32 cellular contexts compared by ENCODE assay signal in the genomic region with DNA sequence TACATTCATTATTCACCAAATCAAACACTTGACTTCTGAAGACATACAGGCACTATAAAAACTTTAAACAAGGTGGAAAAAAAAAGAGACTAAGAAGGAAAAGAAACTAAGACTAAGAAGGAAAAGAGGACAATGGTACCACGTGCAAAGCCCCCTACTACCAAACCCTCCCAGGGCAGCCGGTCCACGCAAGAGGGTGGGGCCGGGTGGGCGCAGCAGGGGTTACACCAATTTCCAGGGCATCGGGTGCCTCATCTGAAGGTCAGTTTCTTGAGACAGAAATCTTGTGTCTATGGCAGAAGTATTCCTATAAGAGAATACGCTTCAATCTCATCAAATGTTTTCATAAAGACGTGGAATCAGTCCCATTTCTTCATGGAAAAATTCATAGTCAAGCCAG.
"Had no signal": no experiment of that assay in that cellular context is flagged by ENCODE, and none has a peak within 500 bp of the region (broad histone marks: within the 10 kb centered on the region; RNA-seq: fewer than 3 reads in every experiment).

No MANE protein-coding gene starts in this region.

- H3K4me3 ChIP-seq: coronary artery, dorsolateral prefrontal cortex, esophagus muscularis mucosa had no signal

- H3K36me3 ChIP-seq: brain microvascular endothelial cell, esophagus muscularis mucosa had no signal

- H3K27ac Mint-ChIP-seq: activated CD4-positive, alpha-beta memory T cell treated with anti-CD3 and anti-CD28 coated beads for 36 hours; activated CD4-positive, alpha-beta T cell treated with anti-CD3 and anti-CD28 coated beads for 36 hours; activated CD4-positive, alpha-beta T cell treated with anti-CD3 and anti-CD28 coated beads, Interleukin-2, amount 10 ng/mL, durations not matched to agents 24 days and 14 days; activated CD8-positive, alpha-beta memory T cell treated with anti-CD3 and anti-CD28 coated beads, Interleukin-2, amount 10 ng/mL, durations not matched to agents 7 days and 5 days; activated CD8-positive, alpha-beta T cell treated with anti-CD3 and anti-CD28 coated beads, Interleukin-2, amount 10 ng/mL, durations not matched to agents 7 days and 5 days; activated naive CD4-positive, alpha-beta T cell treated with anti-CD3 and anti-CD28 coated beads for 36 hours; activated naive CD4-positive, alpha-beta T cell treated with anti-CD3 and anti-CD28 coated beads, Interleukin-2, amount 50 U/mL, for 24 hours; activated naive CD8-positive, alpha-beta T cell treated with anti-CD3 and anti-CD28 coated beads, Interleukin-2, amount 10 ng/mL, durations not matched to agents 7 days and 5 days; activated T-helper 1 cell treated with anti-CD3 and anti-CD28 coated beads, Interleukin-12 subunit alpha, Interleukin-12 subunit beta, Interleukin-2, Interleukin-4 antibody, amounts not matched to agents 30 ng/mL and 10 ng/mL and 1 ng/mL, durations not matched to agents 14 hours and 24 hours and 36 hours; activated T-helper 2 cell treated with anti-CD3 and anti-CD28 coated beads, Interferon-gamma antibody, Interleukin-2, Interleukin-4, amounts not matched to agents 10 μg/mL and 5 μg/mL and 100 μg/mL, durations not matched to agents 14 hours and 24 hours and 36 hours; dendritic cell treated with granulocyte-macrophage colony-stimulating factor and Interleukin-4, amounts not matched to agents 40 ng/mL and 50 ng/mL, for 4 days; T-cell; T-helper 17 cell; T-helper 2 cell treated with Interferon-gamma antibody and Interleukin-4, amounts not matched to agents 5 μg/mL and 100 μg/mL, for 36 hours had no signal

- DNase-seq: activated CD4-positive, alpha-beta memory T cell treated with anti-CD3 and anti-CD28 coated beads for 36 hours; activated CD4-positive, alpha-beta T cell treated with anti-CD3 and anti-CD28 coated beads for 36 hours; activated CD4-positive, alpha-beta T cell treated with anti-CD3 and anti-CD28 coated beads, Interleukin-2, amount 10 ng/mL, durations not matched to agents 24 days and 14 days; activated CD4-positive, CD25-positive, alpha-beta regulatory T cell; activated CD4-positive, CD25-positive, alpha-beta regulatory T cell treated with anti-CD3 and anti-CD28 coated beads, Interleukin-2, amount 50 U/mL, for 72 hours; activated CD8-positive, alpha-beta memory T cell treated with anti-CD3 and anti-CD28 coated beads, Interleukin-2, amount 10 ng/mL, durations not matched to agents 7 days and 5 days; activated CD8-positive, alpha-beta memory T cell treated with anti-CD3 and anti-CD28 coated beads, Interleukin-2, amount 50 U/mL, for 4 hours; activated CD8-positive, alpha-beta T cell treated with anti-CD3 and anti-CD28 coated beads, Interleukin-2, amount 10 ng/mL, durations not matched to agents 7 days and 5 days; activated effector memory CD4-positive, alpha-beta T cell treated with anti-CD3 and anti-CD28 coated beads, Interleukin-2, amount 50 U/mL, for 16 hours; activated naive CD4-positive, alpha-beta T cell treated with anti-CD3 and anti-CD28 coated beads for 36 hours; activated naive CD8-positive, alpha-beta T cell treated with anti-CD3 and anti-CD28 coated beads, Interleukin-2, amount 10 ng/mL, durations not matched to agents 7 days and 5 days; activated T-cell treated with anti-CD3 and anti-CD28 coated beads, Interleukin-2, amount 50 U/mL, for 1 hour; activated T-cell treated with anti-CD3 and anti-CD28 coated beads, Interleukin-2, amount 50 U/mL, for 48 hours; amniotic stem cell; anterior cingulate cortex; brain microvascular endothelial cell; dorsolateral prefrontal cortex; effector memory CD4-positive, alpha-beta T cell; erythroblast; SW 1271; T-cell; T-helper 17 cell; T1000 had no signal

- H3K4me3 Mint-ChIP-seq: activated CD4-positive, alpha-beta memory T cell treated with anti-CD3 and anti-CD28 coated beads for 36 hours; activated CD4-positive, alpha-beta T cell treated with anti-CD3 and anti-CD28 coated beads for 36 hours; activated CD4-positive, alpha-beta T cell treated with anti-CD3 and anti-CD28 coated beads, Interleukin-2, amount 10 ng/mL, durations not matched to agents 24 days and 14 days; activated CD8-positive, alpha-beta memory T cell treated with anti-CD3 and anti-CD28 coated beads, Interleukin-2, amount 10 ng/mL, durations not matched to agents 7 days and 5 days; activated CD8-positive, alpha-beta T cell treated with anti-CD3 and anti-CD28 coated beads, Interleukin-2, amount 10 ng/mL, durations not matched to agents 7 days and 5 days; activated naive CD4-positive, alpha-beta T cell treated with anti-CD3 and anti-CD28 coated beads for 36 hours; activated naive CD4-positive, alpha-beta T cell treated with anti-CD3 and anti-CD28 coated beads, Interleukin-2, amount 50 U/mL, for 24 hours; activated naive CD8-positive, alpha-beta T cell treated with anti-CD3 and anti-CD28 coated beads, Interleukin-2, amount 10 ng/mL, durations not matched to agents 7 days and 5 days; activated T-helper 1 cell treated with anti-CD3 and anti-CD28 coated beads, Interleukin-12 subunit alpha, Interleukin-12 subunit beta, Interleukin-2, Interleukin-4 antibody, amounts not matched to agents 30 ng/mL and 10 ng/mL and 1 ng/mL, durations not matched to agents 14 hours and 24 hours and 36 hours; central memory CD8-positive, alpha-beta T cell; dendritic cell treated with granulocyte-macrophage colony-stimulating factor and Interleukin-4, amounts not matched to agents 40 ng/mL and 50 ng/mL, for 4 days; T-cell; T-helper 17 cell; T-helper 2 cell treated with Interferon-gamma antibody and Interleukin-4, amounts not matched to agents 5 μg/mL and 100 μg/mL, for 36 hours had no signal

- H3K4me1 Mint-ChIP-seq: activated CD4-positive, alpha-beta T cell treated with anti-CD3 and anti-CD28 coated beads for 36 hours; activated CD4-positive, alpha-beta T cell treated with anti-CD3 and anti-CD28 coated beads, Interleukin-2, amount 10 ng/mL, durations not matched to agents 24 days and 14 days; activated CD8-positive, alpha-beta memory T cell treated with anti-CD3 and anti-CD28 coated beads, Interleukin-2, amount 10 ng/mL, durations not matched to agents 7 days and 5 days; activated naive CD4-positive, alpha-beta T cell treated with anti-CD3 and anti-CD28 coated beads, Interleukin-2, amount 50 U/mL, for 24 hours; activated naive CD8-positive, alpha-beta T cell treated with anti-CD3 and anti-CD28 coated beads, Interleukin-2, amount 10 ng/mL, durations not matched to agents 7 days and 5 days; central memory CD8-positive, alpha-beta T cell; T-cell had no signal

- H3K9me3 ChIP-seq: esophagus muscularis mucosa had no signal

- H3K9me3 Mint-ChIP-seq: activated CD4-positive, alpha-beta memory T cell treated with anti-CD3 and anti-CD28 coated beads for 36 hours; activated CD4-positive, alpha-beta T cell treated with anti-CD3 and anti-CD28 coated beads, Interleukin-2, amount 10 ng/mL, durations not matched to agents 24 days and 14 days; activated naive CD4-positive, alpha-beta T cell treated with anti-CD3 and anti-CD28 coated beads for 36 hours; activated naive CD4-positive, alpha-beta T cell treated with anti-CD3 and anti-CD28 coated beads, Interleukin-2, amount 50 U/mL, for 24 hours; activated naive CD8-positive, alpha-beta T cell treated with anti-CD3 and anti-CD28 coated beads, Interleukin-2, amount 10 ng/mL, durations not matched to agents 7 days and 5 days; activated T-helper 1 cell treated with anti-CD3 and anti-CD28 coated beads, Interleukin-12 subunit alpha, Interleukin-12 subunit beta, Interleukin-2, Interleukin-4 antibody, amounts not matched to agents 30 ng/mL and 10 ng/mL and 1 ng/mL, durations not matched to agents 14 hours and 24 hours and 36 hours; activated T-helper 2 cell treated with anti-CD3 and anti-CD28 coated beads, Interferon-gamma antibody, Interleukin-2, Interleukin-4, amounts not matched to agents 10 μg/mL and 5 μg/mL and 100 μg/mL, durations not matched to agents 14 hours and 24 hours and 36 hours; central memory CD8-positive, alpha-beta T cell; dendritic cell treated with granulocyte-macrophage colony-stimulating factor and Interleukin-4, amounts not matched to agents 40 ng/mL and 50 ng/mL, for 4 days; T-cell; T-helper 2 cell treated with Interferon-gamma antibody and Interleukin-4, amounts not matched to agents 5 μg/mL and 100 μg/mL, for 36 hours had no signal

- H3K27ac ChIP-seq: brain microvascular endothelial cell, coronary artery, foreskin keratinocyte had no signal

- H3K27me3 ChIP-seq: brain microvascular endothelial cell, dorsolateral prefrontal cortex, esophagus muscularis mucosa, foreskin keratinocyte had no signal

- ATAC-seq: activated CD4-positive, alpha-beta T cell treated with anti-CD3 and anti-CD28 coated beads for 36 hours; activated CD8-positive, alpha-beta memory T cell treated with anti-CD3 and anti-CD28 coated beads, Interleukin-2, amount 10 ng/mL, durations not matched to agents 7 days and 5 days; activated CD8-positive, alpha-beta T cell treated with anti-CD3 and anti-CD28 coated beads, Interleukin-2, amount 10 ng/mL, durations not matched to agents 7 days and 5 days; T-cell; T-helper 17 cell had no signal

- H3K36me3 Mint-ChIP-seq: activated CD4-positive, alpha-beta memory T cell treated with anti-CD3 and anti-CD28 coated beads for 36 hours; activated CD8-positive, alpha-beta memory T cell treated with anti-CD3 and anti-CD28 coated beads, Interleukin-2, amount 10 ng/mL, durations not matched to agents 7 days and 5 days; activated naive CD4-positive, alpha-beta T cell treated with anti-CD3 and anti-CD28 coated beads, Interleukin-2, amount 50 U/mL, for 24 hours; activated naive CD8-positive, alpha-beta T cell treated with anti-CD3 and anti-CD28 coated beads, Interleukin-2, amount 10 ng/mL, durations not matched to agents 7 days and 5 days; T-cell had no signal

- H3K4me1 ChIP-seq: foreskin keratinocyte had no signal
